22 cellular contexts compared by ENCODE assay signal in genomic region chr17:32699247-32699646, GRCh38.
"Had no signal": no experiment of that assay in that cellular context is flagged by ENCODE, and none has a peak within 500 bp of the region (broad histone marks: within the 10 kb centered on the region; RNA-seq: fewer than 3 reads in every experiment).

No MANE protein-coding gene starts in this region.

- ATAC-seq: HepG2 had no signal

- H3K9ac ChIP-seq: KMS-11 had no signal

- FAIRE-seq: HepG2, RCC 7860 had no signal

- H3K4me1 ChIP-seq: SJSA1 had no signal

- H3K27me3 ChIP-seq: SJSA1 had no signal

- H3K27ac ChIP-seq: KMS-11, SJSA1, SK-N-MC had no signal

- H3K4me3 ChIP-seq: SJSA1, SK-N-MC had no signal

- H3K4me2 ChIP-seq: KMS-11 had no signal

- H3K9me3 ChIP-seq: SJSA1 had no signal

- DNase-seq: IMR-90, Kasumi-1, MM.1S, NCI-H1092 treated with DMSO at 0.1 percent for 48 hours, NCI-H1436, NCI-H1694, NCI-H187 treated with DMSO at 0.1 percent for 48 hours, NCI-H2029 treated with DMSO at 0.1 percent for 48 hours, NCI-H226, NCI-H446, NCI-H510A, NCI-H524 treated with DMSO at 0.1 percent for 48 hours, NCI-H69, NCI-H774, Right ventricle myocardium superior, RPMI8226, SIG-M5 had no signal

- H3K36me3 ChIP-seq: SJSA1 had no signal
